ENCODE assay signal across 1 cellular context in genomic region chr1:235078480-235078803, GRCh38.
TF ChIP-seq lines count a peak whose summit lies in the region.

No MANE protein-coding gene starts in this region.

TF ChIP-seq in A549, 52 proteins besides CTCF, POLR2A, EP300 and RAD21 (continued from another document):
- TF ChIP-seq BCL3 (IDR thresholded peaks at IDR 0.05) (no peak), MAX (IDR thresholded peaks at IDR 0.05) (no peak), ZNF302 (CRISPR knock-in tag; IDR thresholded peaks at IDR 0.05) (no peak)
